33 cellular contexts compared by ENCODE assay signal in the genomic region with DNA sequence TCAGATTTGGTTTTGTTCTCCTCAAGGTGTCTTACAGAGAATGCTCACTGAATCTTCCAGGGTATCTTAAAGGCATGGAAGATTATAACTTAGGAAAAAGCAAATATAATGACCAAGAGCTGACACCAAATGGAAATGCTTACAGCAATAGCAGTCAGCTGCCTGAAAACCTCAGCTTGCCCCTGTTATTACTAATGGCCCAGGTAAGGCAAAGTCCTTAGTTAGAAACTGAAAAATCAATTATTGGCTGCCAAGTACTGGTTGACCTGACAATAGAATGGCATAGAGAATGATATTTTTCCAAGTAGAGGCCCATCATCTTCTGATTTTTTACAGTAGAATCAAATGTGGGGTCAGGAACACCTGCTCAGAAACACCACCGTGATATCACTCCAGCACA.
DNase-seq lines count a peak whose midpoint lies in the region; ATAC-seq, FAIRE-seq and TF ChIP-seq lines count a peak whose summit lies in the region.
"Had no signal": no experiment of that assay in that cellular context is flagged by ENCODE, and none has a peak within 500 bp of the region (broad histone marks: within the 10 kb centered on the region; RNA-seq: fewer than 3 reads in every experiment).

No MANE protein-coding gene starts in this region.

- H3K9me3 ChIP-seq in liver (ENCODE audit: control insufficient read depth in 4 of 4, low read length in 3 of 4) (no peaks in the 10 kb centered on the region), HepG2 (ENCODE audit: low read length) (peaks cover 11% of the 10 kb centered on the region; the same call in 1 of the 2 replicates), right lobe of liver (no peaks in the 10 kb centered on the region)
- H3K9me3 ChIP-seq: A549, BE2C, Caco-2 had no signal

- POLR2A ChIA-PET in HepG2 (lab: Yijun Ruan, JAX), result no interaction called here

- H3K27ac ChIP-seq in liver (ENCODE audit: low read depth in 1 of 2, low read length in 2 of 2), result no peak overlapping the region
- no peak overlapping the region for H3K27ac ChIP-seq in HepG2 (ENCODE audit: extremely low read length, insufficient read depth, low read length)
- no peak overlapping the region for H3K27ac ChIP-seq in right lobe of liver
- H3K27ac ChIP-seq: 22Rv1; A549; BLaER1; BLaER1 treated with 17β-estradiol and CSF1 and Interleukin-3, amounts not matched to agents 10 nM and 100 nM; C4-2B had no signal

- no peak overlapping the region for H2AFZ ChIP-seq in HepG2 (ENCODE audit: low read length)

- TF ChIP-seq EP300 in HepG2 (IDR thresholded peaks at IDR 0.05; ENCODE audit: low read depth in 2 of 2, low read length in 2 of 2) (no peak), HepG2 (CRISPR knock-in tag; IDR thresholded peaks at IDR 0.05; ENCODE audit: borderline replicate concordance) (no peak)

- no peak overlapping the region for H3K4me3 ChIP-seq in liver (ENCODE audit: low read depth in 1 of 3, low read length in 3 of 3)
- H3K4me3 ChIP-seq in HepG2 (replicated peaks in 1 of 3; ENCODE audit: insufficient read depth in 1 of 3, low read depth in 2 of 3, low read length in 3 of 3), result no peak overlapping the region
- no peak overlapping the region for H3K4me3 ChIP-seq in right lobe of liver
- H3K4me3 ChIP-seq: A549; BLaER1; BLaER1 treated with 17β-estradiol and CSF1 and Interleukin-3, amounts not matched to agents 10 nM and 100 nM had no signal

- H3K27me3 ChIP-seq in liver (ENCODE audit: control insufficient read depth in 4 of 4, insufficient read depth in 4 of 4, low read length in 3 of 4) (no peaks in the 10 kb centered on the region), HepG2 (ENCODE audit: control insufficient read depth in 1 of 2, insufficient read depth in 2 of 2, low read length in 2 of 2) (no peaks in the 10 kb centered on the region), right lobe of liver (no peaks in the 10 kb centered on the region)
- H3K27me3 ChIP-seq: BE2C; BLaER1; BLaER1 treated with 17β-estradiol and CSF1 and Interleukin-3, amounts not matched to agents 10 nM and 100 nM had no signal

- peaks cover 0 to 11% (median 2%) of the 10 kb centered on the region in 4 donors for H3K4me1 ChIP-seq in liver (ENCODE audit: control insufficient read depth in 4 of 4, insufficient read depth in 4 of 4, low read length in 3 of 4)
- H3K4me1 ChIP-seq in HepG2 (ENCODE audit: insufficient read depth, low read length), result no peaks in the 10 kb centered on the region
- H3K4me1 ChIP-seq in right lobe of liver, result peaks cover 0 to 5% (median 2%) of the 10 kb centered on the region in 4 donors
- H3K4me1 ChIP-seq: A549, BE2C, Caco-2 had no signal

- no peak for DNase-seq in HepG2 (ENCODE audit: low spot score)
- no peak for DNase-seq in left lobe of liver (ENCODE audit: low spot score)
- no peak for DNase-seq in right lobe of liver
- no peak for DNase-seq in Kasumi-1 (lab: John Stamatoyannopoulos, UW)
- DNase-seq in NCI-H187 (lab: John Stamatoyannopoulos, UW), result no peak
- DNase-seq: 8988T; ACHN; AML-193; BE2C; C1 segment of cervical spinal cord; Caco-2; Calu3; CD4-positive, alpha-beta memory T cell; CD4-positive, alpha-beta T cell; CD4-positive, CD25-positive, alpha-beta regulatory T cell; CD8-positive, alpha-beta memory T cell; CD8-positive, alpha-beta T cell; COR-L47; DMS 273 treated with DMSO at 0.1 percent for 48 hours; DMS153; DMS53; DMS79; DMS79 treated with DMSO at 0.1 percent for 48 hours; DND-41; EL had no signal

- TF ChIP-seq CTCF in liver (IDR thresholded peaks at IDR 0.05; ENCODE audit: low read depth, low read length, missing input control) (no peak), HepG2 (CRISPR knock-in tag; IDR thresholded peaks at IDR 0.05) (no peak), right lobe of liver (IDR thresholded peaks at IDR 0.05) (no peak)

- H3K36me3 ChIP-seq in liver (ENCODE audit: control insufficient read depth in 4 of 4, insufficient read depth in 3 of 4, low read depth in 1 of 4, low read length in 3 of 4), result no peaks in the 10 kb centered on the region
- H3K36me3 ChIP-seq in HepG2 (replicated peaks in 1 of 2; ENCODE audit: control insufficient read depth in 1 of 2, insufficient read depth in 2 of 2, low read length in 2 of 2), result no peaks in the 10 kb centered on the region
- H3K36me3 ChIP-seq in right lobe of liver, result no peaks in the 10 kb centered on the region
- H3K36me3 ChIP-seq: BE2C; BLaER1; BLaER1 treated with 17β-estradiol and CSF1 and Interleukin-3, amounts not matched to agents 10 nM and 100 nM had no signal

- no peak for TF ChIP-seq RAD21 in liver (IDR thresholded peaks at IDR 0.05)
- no peak for TF ChIP-seq RAD21 in HepG2 (CRISPR knock-in tag; IDR thresholded peaks at IDR 0.05)

- H4K20me1 ChIP-seq in HepG2 (ENCODE audit: insufficient read depth, low read length), result no peaks in the 10 kb centered on the region
- H4K20me1 ChIP-seq: BLaER1; BLaER1 treated with 17β-estradiol and CSF1 and Interleukin-3, amounts not matched to agents 10 nM and 100 nM had no signal

- CTCF ChIA-PET in HepG2 (lab: Yijun Ruan, JAX; ENCODE audit: low intra/inter-chr PET ratio, low total read pairs), result no interaction called here

- no peak for FAIRE-seq in HepG2 (lab: Jason Lieb, UNC)
- FAIRE-seq: A204.1, A549, D721Med had no signal

- no peak overlapping the region for H3K9ac ChIP-seq in liver (ENCODE audit: low read depth in 1 of 2, low read length in 2 of 2)
- H3K9ac ChIP-seq in HepG2 (ENCODE audit: insufficient read depth, low read depth, low read length), result no peak overlapping the region
- H3K9ac ChIP-seq: BLaER1; BLaER1 treated with 17β-estradiol and CSF1 and Interleukin-3, amounts not matched to agents 10 nM and 100 nM had no signal

- WGBS in liver, result 92% methylated on average over 1 of the region's 1 CpG
- WGBS in HepG2 (ENCODE audit: low lambda C conversion rate), result 0% methylated on average over 1 of the region's 1 CpG
- 70% methylated on average over 1 of the region's 1 CpG for WGBS in right lobe of liver (ENCODE audit: insufficient coverage, low coverage, low lambda C conversion rate, missing lambda C conversion rate)

- H3K4me2 ChIP-seq in HepG2 (ENCODE audit: low read depth, low read length), result no peak overlapping the region
- H3K4me2 ChIP-seq: A549; BLaER1; BLaER1 treated with 17β-estradiol and CSF1 and Interleukin-3, amounts not matched to agents 10 nM and 100 nM had no signal

- TF ChIP-seq POLR2A in HepG2 (IDR thresholded peaks at IDR 0.05; ENCODE audit: insufficient read depth in 1 of 2, low read depth in 2 of 2, low read length in 2 of 2) (no peak), right lobe of liver (IDR thresholded peaks at IDR 0.05) (no peak)

- intact Hi-C loops in HepG2 (cut with micrococcal nuclease; ENCODE audit: unreplicated experiment) (no loop called here), right lobe of liver (cut with DNase I) (no loop called here)

- BruUV-seq in HepG2 (replicated peaks; lab: Mats Ljungman, UMichigan), result no TSS peak

- H3K79me2 ChIP-seq in HepG2 (ENCODE audit: insufficient read depth, low read length), result no peaks in the 10 kb centered on the region

- in situ Hi-C loops in HepG2 (cut with HindIII; ENCODE audit: extremely low pct_ligation_motif_present, low pct_unique_long_range_greater_than_20kb), result no loop called here

- ATAC-seq in HepG2 (no peak), left lobe of liver (peak; percentile 79), right lobe of liver (peak; percentile 52 to 81 (median 70))
- ATAC-seq: A549; CD8-positive, alpha-beta T cell had no signal

TF ChIP-seq in liver, 16 proteins besides CTCF, POLR2A, EP300 and RAD21 (continues in another document):
- TF ChIP-seq, protein P1, sequence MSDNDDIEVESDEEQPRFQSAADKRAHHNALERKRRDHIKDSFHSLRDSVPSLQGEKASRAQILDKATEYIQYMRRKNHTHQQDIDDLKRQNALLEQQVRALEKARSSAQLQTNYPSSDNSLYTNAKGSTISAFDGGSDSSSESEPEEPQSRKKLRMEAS (IDR thresholded peaks at IDR 0.05), result no peak
- TF ChIP-seq YY1 (IDR thresholded peaks at IDR 0.05), result no peak
- TF ChIP-seq EGR1 (IDR thresholded peaks at IDR 0.05; ENCODE audit: low read depth in 2 of 2), result no peak
- no peak for TF ChIP-seq GABPA (IDR thresholded peaks at IDR 0.05 in 1 of 2, conservative IDR thresholded peaks at IDR 0.05 in 1 of 2)
- TF ChIP-seq, protein P2, sequence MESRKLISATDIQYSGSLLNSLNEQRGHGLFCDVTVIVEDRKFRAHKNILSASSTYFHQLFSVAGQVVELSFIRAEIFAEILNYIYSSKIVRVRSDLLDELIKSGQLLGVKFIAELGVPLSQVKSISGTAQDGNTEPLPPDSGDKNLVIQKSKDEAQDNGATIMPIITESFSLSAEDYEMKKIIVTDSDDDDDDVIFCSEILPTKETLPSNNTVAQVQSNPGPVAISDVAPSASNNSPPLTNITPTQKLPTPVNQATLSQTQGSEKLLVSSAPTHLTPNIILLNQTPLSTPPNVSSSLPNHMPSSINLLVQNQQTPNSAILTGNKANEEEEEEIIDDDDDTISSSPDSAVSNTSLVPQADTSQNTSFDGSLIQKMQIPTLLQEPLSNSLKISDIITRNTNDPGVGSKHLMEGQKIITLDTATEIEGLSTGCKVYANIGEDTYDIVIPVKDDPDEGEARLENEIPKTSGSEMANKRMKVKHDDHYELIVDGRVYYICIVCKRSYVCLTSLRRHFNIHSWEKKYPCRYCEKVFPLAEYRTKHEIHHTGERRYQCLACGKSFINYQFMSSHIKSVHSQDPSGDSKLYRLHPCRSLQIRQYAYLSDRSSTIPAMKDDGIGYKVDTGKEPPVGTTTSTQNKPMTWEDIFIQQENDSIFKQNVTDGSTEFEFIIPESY (IDR thresholded peaks at IDR 0.05), result no peak

TF ChIP-seq in HepG2, 621 proteins besides CTCF, POLR2A, EP300 and RAD21:
- TF ChIP-seq, protein P3, sequence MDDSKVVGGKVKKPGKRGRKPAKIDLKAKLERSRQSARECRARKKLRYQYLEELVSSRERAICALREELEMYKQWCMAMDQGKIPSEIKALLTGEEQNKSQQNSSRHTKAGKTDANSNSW (CRISPR knock-in tag; IDR thresholded peaks at IDR 0.05; ENCODE audit: borderline replicate concordance), result no peak
- no peak for TF ChIP-seq ZNF674 (CRISPR knock-in tag; IDR thresholded peaks at IDR 0.05; ENCODE audit: low read depth)
- TF ChIP-seq, protein P4, sequence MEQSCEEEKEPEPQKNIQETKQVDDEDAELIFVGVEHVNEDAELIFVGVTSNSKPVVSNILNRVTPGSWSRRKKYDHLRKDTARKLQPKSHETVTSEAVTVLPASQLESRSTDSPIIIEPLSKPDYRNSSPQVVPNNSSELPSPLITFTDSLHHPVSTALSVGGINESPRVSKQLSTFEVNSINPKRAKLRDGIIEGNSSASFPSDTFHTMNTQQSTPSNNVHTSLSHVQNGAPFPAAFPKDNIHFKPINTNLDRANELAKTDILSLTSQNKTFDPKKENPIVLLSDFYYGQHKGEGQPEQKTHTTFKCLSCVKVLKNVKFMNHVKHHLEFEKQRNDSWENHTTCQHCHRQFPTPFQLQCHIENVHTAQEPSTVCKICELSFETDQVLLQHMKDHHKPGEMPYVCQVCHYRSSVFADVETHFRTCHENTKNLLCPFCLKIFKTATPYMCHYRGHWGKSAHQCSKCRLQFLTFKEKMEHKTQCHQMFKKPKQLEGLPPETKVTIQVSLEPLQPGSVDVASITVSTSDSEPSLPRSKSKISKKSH (CRISPR knock-in tag; IDR thresholded peaks at IDR 0.05; ENCODE audit: borderline replicate concordance), result no peak
- no peak for TF ChIP-seq ZFP36 (IDR thresholded peaks at IDR 0.05; ENCODE audit: borderline replicate concordance, low read depth, low read length, partially characterized antibody)
- no peak for TF ChIP-seq BHLHE40 (IDR thresholded peaks at IDR 0.05; ENCODE audit: low read length)
